ENCODE assay signal across 1 cellular context in the genomic region with DNA sequence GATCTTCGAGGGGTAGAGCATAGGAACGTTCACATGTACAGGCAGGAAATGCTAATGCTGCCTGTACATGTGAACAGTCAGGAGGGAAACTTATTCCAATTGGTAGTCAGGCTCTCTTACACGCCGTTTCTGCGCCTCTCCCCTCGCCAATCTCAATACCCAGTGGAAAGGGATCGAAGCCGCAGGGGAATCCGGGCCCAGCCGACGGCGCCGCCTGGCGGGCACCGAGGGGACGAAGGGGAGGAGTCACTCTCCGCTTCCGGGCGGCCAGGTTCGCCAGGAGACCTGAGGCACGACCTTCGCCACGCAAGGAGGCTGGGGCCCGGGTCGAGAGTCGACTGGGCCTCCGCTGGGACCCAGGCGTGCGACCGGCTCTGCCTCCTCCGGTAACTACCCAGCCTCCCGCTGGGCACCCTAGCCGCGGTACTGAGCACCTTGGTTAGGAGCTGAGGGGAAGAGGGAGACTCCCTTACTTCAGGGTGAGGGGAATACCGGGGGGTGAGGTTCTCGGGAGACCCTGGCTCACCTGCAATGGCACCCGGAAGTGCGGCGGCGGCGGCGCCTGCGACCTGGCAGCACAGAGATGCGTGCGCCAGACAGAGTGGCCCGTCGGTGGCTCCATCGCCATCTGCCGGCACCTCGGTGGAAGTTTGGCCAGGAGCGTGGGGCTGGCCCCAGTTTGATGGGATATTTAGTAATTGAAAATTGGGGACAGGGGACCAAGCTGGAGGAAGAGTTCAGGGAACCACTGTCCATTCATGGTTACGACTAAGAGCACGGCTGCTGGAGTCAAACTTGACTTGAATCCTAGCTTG.
TF ChIP-seq lines count a peak whose summit lies in the region.

Gene PIGO, minus strand, starts transcription at position 557 of the 815 bp plus-strand sequence. CDS start 1,026 bp downstream, outside the sequence.

TF ChIP-seq in K562, 482 proteins besides CTCF, POLR2A, EP300 and RAD21 (continued from another document and continues in another):
- TF ChIP-seq, protein P1, sequence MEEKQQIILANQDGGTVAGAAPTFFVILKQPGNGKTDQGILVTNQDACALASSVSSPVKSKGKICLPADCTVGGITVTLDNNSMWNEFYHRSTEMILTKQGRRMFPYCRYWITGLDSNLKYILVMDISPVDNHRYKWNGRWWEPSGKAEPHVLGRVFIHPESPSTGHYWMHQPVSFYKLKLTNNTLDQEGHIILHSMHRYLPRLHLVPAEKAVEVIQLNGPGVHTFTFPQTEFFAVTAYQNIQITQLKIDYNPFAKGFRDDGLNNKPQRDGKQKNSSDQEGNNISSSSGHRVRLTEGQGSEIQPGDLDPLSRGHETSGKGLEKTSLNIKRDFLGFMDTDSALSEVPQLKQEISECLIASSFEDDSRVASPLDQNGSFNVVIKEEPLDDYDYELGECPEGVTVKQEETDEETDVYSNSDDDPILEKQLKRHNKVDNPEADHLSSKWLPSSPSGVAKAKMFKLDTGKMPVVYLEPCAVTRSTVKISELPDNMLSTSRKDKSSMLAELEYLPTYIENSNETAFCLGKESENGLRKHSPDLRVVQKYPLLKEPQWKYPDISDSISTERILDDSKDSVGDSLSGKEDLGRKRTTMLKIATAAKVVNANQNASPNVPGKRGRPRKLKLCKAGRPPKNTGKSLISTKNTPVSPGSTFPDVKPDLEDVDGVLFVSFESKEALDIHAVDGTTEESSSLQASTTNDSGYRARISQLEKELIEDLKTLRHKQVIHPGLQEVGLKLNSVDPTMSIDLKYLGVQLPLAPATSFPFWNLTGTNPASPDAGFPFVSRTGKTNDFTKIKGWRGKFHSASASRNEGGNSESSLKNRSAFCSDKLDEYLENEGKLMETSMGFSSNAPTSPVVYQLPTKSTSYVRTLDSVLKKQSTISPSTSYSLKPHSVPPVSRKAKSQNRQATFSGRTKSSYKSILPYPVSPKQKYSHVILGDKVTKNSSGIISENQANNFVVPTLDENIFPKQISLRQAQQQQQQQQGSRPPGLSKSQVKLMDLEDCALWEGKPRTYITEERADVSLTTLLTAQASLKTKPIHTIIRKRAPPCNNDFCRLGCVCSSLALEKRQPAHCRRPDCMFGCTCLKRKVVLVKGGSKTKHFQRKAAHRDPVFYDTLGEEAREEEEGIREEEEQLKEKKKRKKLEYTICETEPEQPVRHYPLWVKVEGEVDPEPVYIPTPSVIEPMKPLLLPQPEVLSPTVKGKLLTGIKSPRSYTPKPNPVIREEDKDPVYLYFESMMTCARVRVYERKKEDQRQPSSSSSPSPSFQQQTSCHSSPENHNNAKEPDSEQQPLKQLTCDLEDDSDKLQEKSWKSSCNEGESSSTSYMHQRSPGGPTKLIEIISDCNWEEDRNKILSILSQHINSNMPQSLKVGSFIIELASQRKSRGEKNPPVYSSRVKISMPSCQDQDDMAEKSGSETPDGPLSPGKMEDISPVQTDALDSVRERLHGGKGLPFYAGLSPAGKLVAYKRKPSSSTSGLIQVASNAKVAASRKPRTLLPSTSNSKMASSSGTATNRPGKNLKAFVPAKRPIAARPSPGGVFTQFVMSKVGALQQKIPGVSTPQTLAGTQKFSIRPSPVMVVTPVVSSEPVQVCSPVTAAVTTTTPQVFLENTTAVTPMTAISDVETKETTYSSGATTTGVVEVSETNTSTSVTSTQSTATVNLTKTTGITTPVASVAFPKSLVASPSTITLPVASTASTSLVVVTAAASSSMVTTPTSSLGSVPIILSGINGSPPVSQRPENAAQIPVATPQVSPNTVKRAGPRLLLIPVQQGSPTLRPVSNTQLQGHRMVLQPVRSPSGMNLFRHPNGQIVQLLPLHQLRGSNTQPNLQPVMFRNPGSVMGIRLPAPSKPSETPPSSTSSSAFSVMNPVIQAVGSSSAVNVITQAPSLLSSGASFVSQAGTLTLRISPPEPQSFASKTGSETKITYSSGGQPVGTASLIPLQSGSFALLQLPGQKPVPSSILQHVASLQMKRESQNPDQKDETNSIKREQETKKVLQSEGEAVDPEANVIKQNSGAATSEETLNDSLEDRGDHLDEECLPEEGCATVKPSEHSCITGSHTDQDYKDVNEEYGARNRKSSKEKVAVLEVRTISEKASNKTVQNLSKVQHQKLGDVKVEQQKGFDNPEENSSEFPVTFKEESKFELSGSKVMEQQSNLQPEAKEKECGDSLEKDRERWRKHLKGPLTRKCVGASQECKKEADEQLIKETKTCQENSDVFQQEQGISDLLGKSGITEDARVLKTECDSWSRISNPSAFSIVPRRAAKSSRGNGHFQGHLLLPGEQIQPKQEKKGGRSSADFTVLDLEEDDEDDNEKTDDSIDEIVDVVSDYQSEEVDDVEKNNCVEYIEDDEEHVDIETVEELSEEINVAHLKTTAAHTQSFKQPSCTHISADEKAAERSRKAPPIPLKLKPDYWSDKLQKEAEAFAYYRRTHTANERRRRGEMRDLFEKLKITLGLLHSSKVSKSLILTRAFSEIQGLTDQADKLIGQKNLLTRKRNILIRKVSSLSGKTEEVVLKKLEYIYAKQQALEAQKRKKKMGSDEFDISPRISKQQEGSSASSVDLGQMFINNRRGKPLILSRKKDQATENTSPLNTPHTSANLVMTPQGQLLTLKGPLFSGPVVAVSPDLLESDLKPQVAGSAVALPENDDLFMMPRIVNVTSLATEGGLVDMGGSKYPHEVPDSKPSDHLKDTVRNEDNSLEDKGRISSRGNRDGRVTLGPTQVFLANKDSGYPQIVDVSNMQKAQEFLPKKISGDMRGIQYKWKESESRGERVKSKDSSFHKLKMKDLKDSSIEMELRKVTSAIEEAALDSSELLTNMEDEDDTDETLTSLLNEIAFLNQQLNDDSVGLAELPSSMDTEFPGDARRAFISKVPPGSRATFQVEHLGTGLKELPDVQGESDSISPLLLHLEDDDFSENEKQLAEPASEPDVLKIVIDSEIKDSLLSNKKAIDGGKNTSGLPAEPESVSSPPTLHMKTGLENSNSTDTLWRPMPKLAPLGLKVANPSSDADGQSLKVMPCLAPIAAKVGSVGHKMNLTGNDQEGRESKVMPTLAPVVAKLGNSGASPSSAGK (IDR thresholded peaks at IDR 0.05): peak; percentile 49
- peak; percentile 55; the same call in 1 of the 2 replicates for TF ChIP-seq CTBP1 (IDR thresholded peaks at IDR 0.05; ENCODE audit: borderline replicate concordance)
- no peak for TF ChIP-seq TGIF2 (CRISPR knock-in tag; IDR thresholded peaks at IDR 0.05)
- peak; percentile 33; the same call in 1 of the 2 replicates for TF ChIP-seq SMARCA5 (IDR thresholded peaks at IDR 0.05)
- TF ChIP-seq, protein P2, sequence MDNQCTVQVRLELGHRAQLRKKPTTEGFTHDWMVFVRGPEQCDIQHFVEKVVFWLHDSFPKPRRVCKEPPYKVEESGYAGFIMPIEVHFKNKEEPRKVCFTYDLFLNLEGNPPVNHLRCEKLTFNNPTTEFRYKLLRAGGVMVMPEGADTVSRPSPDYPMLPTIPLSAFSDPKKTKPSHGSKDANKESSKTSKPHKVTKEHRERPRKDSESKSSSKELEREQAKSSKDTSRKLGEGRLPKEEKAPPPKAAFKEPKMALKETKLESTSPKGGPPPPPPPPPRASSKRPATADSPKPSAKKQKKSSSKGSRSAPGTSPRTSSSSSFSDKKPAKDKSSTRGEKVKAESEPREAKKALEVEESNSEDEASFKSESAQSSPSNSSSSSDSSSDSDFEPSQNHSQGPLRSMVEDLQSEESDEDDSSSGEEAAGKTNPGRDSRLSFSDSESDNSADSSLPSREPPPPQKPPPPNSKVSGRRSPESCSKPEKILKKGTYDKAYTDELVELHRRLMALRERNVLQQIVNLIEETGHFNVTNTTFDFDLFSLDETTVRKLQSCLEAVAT (IDR thresholded peaks at IDR 0.05): no peak
- TF ChIP-seq KLF10 (CRISPR knock-in tag; IDR thresholded peaks at IDR 0.05): no peak
- no peak for TF ChIP-seq BRF1 (IDR thresholded peaks at IDR 0.05; ENCODE audit: borderline replicate concordance, extremely low read depth, insufficient read length)
- TF ChIP-seq NONO (IDR thresholded peaks at IDR 0.05; ENCODE audit: low read depth in 2 of 2, low read length in 1 of 2): 0 out of 4 replicates have a peak, but pooled peaks of 1 of the 2 experiments have one; percentile 35
- peak in 1 of 2 experiments; percentile 58; a peak in 1 of 4 replicates for TF ChIP-seq TEAD1 (CRISPR knock-in tag; IDR thresholded peaks at IDR 0.05)
- TF ChIP-seq SRSF3 (IDR thresholded peaks at IDR 0.05; ENCODE audit: insufficient read depth, low read length): no peak
- TF ChIP-seq, protein P3, sequence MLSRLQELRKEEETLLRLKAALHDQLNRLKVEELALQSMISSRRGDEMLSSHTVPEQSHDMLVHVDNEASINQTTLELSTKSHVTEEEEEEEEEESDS (CRISPR knock-in tag; IDR thresholded peaks at IDR 0.05): no peak
- no peak for TF ChIP-seq ZSCAN32 (CRISPR knock-in tag; IDR thresholded peaks at IDR 0.05)
- 0 out of 2 replicates have a peak, but pooled peaks have one; percentile 40 for TF ChIP-seq GATAD2A (IDR thresholded peaks at IDR 0.05)
- TF ChIP-seq ARID1B (IDR thresholded peaks at IDR 0.05): peak; percentile 43
- TF ChIP-seq CEBPZ (IDR thresholded peaks at IDR 0.05; ENCODE audit: borderline replicate concordance, low read depth, low read length): no peak
- TF ChIP-seq, protein P4, sequence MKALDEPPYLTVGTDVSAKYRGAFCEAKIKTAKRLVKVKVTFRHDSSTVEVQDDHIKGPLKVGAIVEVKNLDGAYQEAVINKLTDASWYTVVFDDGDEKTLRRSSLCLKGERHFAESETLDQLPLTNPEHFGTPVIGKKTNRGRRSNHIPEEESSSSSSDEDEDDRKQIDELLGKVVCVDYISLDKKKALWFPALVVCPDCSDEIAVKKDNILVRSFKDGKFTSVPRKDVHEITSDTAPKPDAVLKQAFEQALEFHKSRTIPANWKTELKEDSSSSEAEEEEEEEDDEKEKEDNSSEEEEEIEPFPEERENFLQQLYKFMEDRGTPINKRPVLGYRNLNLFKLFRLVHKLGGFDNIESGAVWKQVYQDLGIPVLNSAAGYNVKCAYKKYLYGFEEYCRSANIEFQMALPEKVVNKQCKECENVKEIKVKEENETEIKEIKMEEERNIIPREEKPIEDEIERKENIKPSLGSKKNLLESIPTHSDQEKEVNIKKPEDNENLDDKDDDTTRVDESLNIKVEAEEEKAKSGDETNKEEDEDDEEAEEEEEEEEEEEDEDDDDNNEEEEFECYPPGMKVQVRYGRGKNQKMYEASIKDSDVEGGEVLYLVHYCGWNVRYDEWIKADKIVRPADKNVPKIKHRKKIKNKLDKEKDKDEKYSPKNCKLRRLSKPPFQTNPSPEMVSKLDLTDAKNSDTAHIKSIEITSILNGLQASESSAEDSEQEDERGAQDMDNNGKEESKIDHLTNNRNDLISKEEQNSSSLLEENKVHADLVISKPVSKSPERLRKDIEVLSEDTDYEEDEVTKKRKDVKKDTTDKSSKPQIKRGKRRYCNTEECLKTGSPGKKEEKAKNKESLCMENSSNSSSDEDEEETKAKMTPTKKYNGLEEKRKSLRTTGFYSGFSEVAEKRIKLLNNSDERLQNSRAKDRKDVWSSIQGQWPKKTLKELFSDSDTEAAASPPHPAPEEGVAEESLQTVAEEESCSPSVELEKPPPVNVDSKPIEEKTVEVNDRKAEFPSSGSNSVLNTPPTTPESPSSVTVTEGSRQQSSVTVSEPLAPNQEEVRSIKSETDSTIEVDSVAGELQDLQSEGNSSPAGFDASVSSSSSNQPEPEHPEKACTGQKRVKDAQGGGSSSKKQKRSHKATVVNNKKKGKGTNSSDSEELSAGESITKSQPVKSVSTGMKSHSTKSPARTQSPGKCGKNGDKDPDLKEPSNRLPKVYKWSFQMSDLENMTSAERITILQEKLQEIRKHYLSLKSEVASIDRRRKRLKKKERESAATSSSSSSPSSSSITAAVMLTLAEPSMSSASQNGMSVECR (CRISPR knock-in tag; IDR thresholded peaks at IDR 0.05): peak; percentile 52; the same call in 1 of the 2 replicates
- peak; percentile 93 for TF ChIP-seq PHF20 (IDR thresholded peaks at IDR 0.05; ENCODE audit: partially characterized antibody)
- TF ChIP-seq NCOA2 (IDR thresholded peaks at IDR 0.05; ENCODE audit: partially characterized antibody in 2 of 2): no peak
- peak; percentile 32; the same call in 1 of the 2 replicates for TF ChIP-seq ZNF263 (CRISPR knock-in tag; IDR thresholded peaks at IDR 0.05; ENCODE audit: borderline replicate concordance)
- TF ChIP-seq, protein P5, sequence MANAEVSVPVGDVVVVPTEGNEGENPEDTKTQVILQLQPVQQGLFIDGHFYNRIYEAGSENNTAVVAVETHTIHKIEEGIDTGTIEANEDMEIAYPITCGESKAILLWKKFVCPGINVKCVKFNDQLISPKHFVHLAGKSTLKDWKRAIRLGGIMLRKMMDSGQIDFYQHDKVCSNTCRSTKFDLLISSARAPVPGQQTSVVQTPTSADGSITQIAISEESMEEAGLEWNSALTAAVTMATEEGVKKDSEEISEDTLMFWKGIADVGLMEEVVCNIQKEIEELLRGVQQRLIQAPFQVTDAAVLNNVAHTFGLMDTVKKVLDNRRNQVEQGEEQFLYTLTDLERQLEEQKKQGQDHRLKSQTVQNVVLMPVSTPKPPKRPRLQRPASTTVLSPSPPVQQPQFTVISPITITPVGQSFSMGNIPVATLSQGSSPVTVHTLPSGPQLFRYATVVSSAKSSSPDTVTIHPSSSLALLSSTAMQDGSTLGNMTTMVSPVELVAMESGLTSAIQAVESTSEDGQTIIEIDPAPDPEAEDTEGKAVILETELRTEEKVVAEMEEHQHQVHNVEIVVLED (CRISPR knock-in tag; IDR thresholded peaks at IDR 0.05): peak; percentile 71
- TF ChIP-seq CHD4 (IDR thresholded peaks at IDR 0.05; ENCODE audit: insufficient read depth, insufficient replicate concordance, low read depth, low read length, poor library complexity, severe bottlenecking): no peak
